1 cellular context compared by ENCODE assay signal in the genomic region with DNA sequence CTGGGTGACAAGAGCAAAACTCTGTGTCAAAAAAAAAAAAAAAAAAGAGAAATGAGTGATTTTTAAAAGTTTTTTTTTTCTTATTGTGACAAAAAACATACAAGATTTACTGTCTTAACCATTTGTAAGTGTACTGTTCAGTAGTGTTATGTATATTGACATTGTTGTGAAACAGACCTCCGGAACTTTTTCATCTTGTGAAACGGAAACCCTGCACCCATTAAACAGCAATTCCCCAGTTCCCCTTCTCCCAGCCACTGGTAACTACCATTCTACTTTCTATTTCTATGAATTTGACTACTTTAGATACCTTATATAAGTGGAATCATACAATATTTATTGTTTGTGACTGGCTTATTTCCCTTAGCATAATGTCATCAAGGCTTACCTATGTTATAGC.
TF ChIP-seq lines count a peak whose summit lies in the region.

No MANE protein-coding gene starts in this region.

TF ChIP-seq in HepG2, 621 proteins besides CTCF, POLR2A, EP300 and RAD21:
- TF ChIP-seq TGIF2 (CRISPR knock-in tag; IDR thresholded peaks at IDR 0.05) (no peak), ATF4 (CRISPR knock-in tag; IDR thresholded peaks at IDR 0.05) (no peak), RARG (CRISPR knock-in tag; IDR thresholded peaks at IDR 0.05; ENCODE audit: low read depth) (no peak), ZFP90 (CRISPR knock-in tag; IDR thresholded peaks at IDR 0.05; ENCODE audit: borderline replicate concordance) (no peak), DNMT3B (CRISPR knock-in tag; conservative IDR thresholded peaks at IDR 0.05) (no peak), SRY (CRISPR knock-in tag; IDR thresholded peaks at IDR 0.05) (no peak)
